In the genomic region with DNA sequence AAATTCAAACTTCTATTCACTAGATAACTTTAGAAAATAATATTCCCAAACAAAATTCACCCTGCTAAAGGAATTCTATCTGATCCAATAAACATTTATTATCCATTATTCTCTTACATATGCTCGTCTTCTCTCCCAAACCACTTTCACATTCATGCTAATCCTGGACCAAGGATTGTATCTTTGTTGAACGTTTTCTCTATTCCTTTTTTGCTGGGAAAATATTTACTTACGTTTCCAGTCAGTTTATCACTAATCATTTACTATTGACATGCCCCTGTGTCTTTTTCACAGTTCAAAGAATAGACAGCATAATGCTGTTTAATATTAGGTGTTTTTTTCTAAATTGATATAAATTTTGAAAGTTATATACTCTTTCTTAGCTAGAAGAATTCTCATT, we compare ENCODE assay signal across 37 cellular contexts. TPM values are rescaled to one million over a fixed set of nuclear protein-coding genes. Genes with fewer than 3 reads are reported as not detected.
"Had no signal": no experiment of that assay in that cellular context is flagged by ENCODE, and none has a peak within 500 bp of the region (broad histone marks: within the 10 kb centered on the region; RNA-seq: fewer than 3 reads in every experiment).

No MANE protein-coding gene starts in this region.

- H3K4me3 ChIP-seq: MG63 had no signal

- DNase-seq: Kasumi-1, MG63, MM.1S, MV-4-11, NCI-H1048, NCI-H1092, NCI-H1092 treated with DMSO at 0.1 percent for 48 hours, NCI-H1105, NCI-H1105 treated with DMSO at 0.1 percent for 48 hours, NCI-H1417, NCI-H1417 treated with DMSO at 0.1 percent for 48 hours, NCI-H1436, NCI-H1436 treated with DMSO at 0.1 percent for 48 hours, NCI-H146, NCI-H1694, NCI-H1694 treated with DMSO at 0.1 percent for 48 hours, NCI-H187, NCI-H187 treated with DMSO at 0.1 percent for 48 hours, NCI-H1930, NCI-H2029, NCI-H2029 treated with DMSO at 0.1 percent for 48 hours, NCI-H2081, NCI-H2081 treated with DMSO at 0.1 percent for 48 hours, NCI-H2107, NCI-H2171, NCI-H2171 treated with DMSO at 0.1 percent for 48 hours, NCI-H2227 treated with DMSO at 0.1 percent for 48 hours, NCI-H226, NCI-H345, NCI-H446, NCI-H446 treated with DMSO at 0.1 percent for 48 hours, NCI-H510A treated with DMSO at 0.1 percent for 48 hours had no signal

- H3K27ac ChIP-seq: KMS-11 had no signal

- H3K36me3 ChIP-seq: MG63 had no signal

- H3K27me3 ChIP-seq: MG63 had no signal

- H3K9ac ChIP-seq: KMS-11 had no signal

- H3K4me2 ChIP-seq: KMS-11 had no signal

- H3K9me3 ChIP-seq: MG63 had no signal

RNA-seq across cellular contexts. Expression of gene TEX47, which starts 3.2 kb away (rescaled TPM):
- total RNA-seq: LHCN-M2, M059J, MCF 10A, NCI-H460 had no signal

RNA-seq across cellular contexts. Expression of gene ZNF804B, which starts 32.9 kb away (rescaled TPM):
- total RNA-seq: LHCN-M2, M059J, MCF 10A, NCI-H460 had no signal
